Comparison of ENCODE assay signal across 1 cellular context in the genomic region with DNA sequence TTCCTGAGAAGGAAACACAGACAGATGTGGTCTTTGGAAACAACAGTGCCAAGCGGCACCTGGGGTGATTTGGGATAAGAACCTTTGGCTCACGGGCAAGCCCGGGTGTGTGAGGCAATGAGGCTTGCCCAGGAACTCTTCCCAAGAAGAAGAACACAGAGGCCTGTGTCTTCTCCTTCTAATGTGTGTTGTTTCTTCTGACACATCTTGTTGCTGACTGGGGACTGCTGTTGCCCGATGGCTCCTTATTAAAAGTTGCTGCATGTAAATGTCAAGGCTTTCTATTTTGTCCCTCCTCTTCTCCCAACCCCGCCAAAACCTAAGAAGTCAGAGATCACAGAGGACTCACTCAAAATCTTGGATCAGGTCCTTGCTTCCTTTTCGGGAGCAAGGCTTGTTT.
TF ChIP-seq lines count a peak whose summit lies in the region.

No MANE protein-coding gene starts in this region.

TF ChIP-seq in GM23338, 12 proteins besides CTCF, POLR2A, EP300 and RAD21 (continued from another document):
- TF ChIP-seq, protein P1, sequence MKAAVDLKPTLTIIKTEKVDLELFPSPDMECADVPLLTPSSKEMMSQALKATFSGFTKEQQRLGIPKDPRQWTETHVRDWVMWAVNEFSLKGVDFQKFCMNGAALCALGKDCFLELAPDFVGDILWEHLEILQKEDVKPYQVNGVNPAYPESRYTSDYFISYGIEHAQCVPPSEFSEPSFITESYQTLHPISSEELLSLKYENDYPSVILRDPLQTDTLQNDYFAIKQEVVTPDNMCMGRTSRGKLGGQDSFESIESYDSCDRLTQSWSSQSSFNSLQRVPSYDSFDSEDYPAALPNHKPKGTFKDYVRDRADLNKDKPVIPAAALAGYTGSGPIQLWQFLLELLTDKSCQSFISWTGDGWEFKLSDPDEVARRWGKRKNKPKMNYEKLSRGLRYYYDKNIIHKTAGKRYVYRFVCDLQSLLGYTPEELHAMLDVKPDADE (IDR thresholded peaks at IDR 0.05): no peak
